Comparison of ENCODE assay signal across 8 cellular contexts in genomic region chr20:35954200-35954906, GRCh38. TPM values are rescaled to one million over a fixed set of nuclear protein-coding genes. Genes with fewer than 3 reads are reported as not detected.
DNase-seq lines count a peak whose midpoint lies in the region; ATAC-seq, FAIRE-seq and TF ChIP-seq lines count a peak whose summit lies in the region.

SCAND1 (minus strand) TSS chr20:35954502; CDS start chr20:35954284, 218 bp downstream.

- H3K4me2 ChIP-seq in smooth muscle cell, result peak within 1 kb of the TSS; percentile 88

- peak within 1 kb of the TSS; percentile 97 for H3K27ac ChIP-seq in smooth muscle cell (ENCODE audit: low read depth)

- H3K4me3 ChIP-seq in AG09309 (ENCODE audit: control insufficient read depth, low read depth, low read length), result peak within 1 kb of the TSS; percentile 91
- peak within 1 kb of the TSS; percentile 93 for H3K4me3 ChIP-seq in WI38 (ENCODE audit: low read depth, low read length)
- H3K4me3 ChIP-seq in bronchial epithelial cell (ENCODE audit: low read depth, low read length), result peak within 1 kb of the TSS; percentile 85
- H3K4me3 ChIP-seq in smooth muscle cell, result peak within 1 kb of the TSS; percentile 84

- peaks cover 17% of the 10 kb centered on the region for H3K4me1 ChIP-seq in smooth muscle cell (ENCODE audit: low read depth)

- peaks cover 21% of the 10 kb centered on the region for H3K79me2 ChIP-seq in smooth muscle cell (ENCODE audit: low read depth)

- peak within 1 kb of the TSS; percentile 98 for H3K9ac ChIP-seq in smooth muscle cell (ENCODE audit: low read depth)

- peak within 1 kb of the TSS; percentile 81 for H2AFZ ChIP-seq in smooth muscle cell (ENCODE audit: low read depth)

- H3K9me3 ChIP-seq in smooth muscle cell (replicated peaks; ENCODE audit: low read depth), result no peaks in the 10 kb centered on the region

- DNase-seq in AG09309 (ENCODE audit: low read depth) (peak; percentile 83), NCI-H2227 treated with DMSO at 0.1 percent for 48 hours (lab: John Stamatoyannopoulos, UW) (peak; percentile 93), bronchial epithelial cell (ENCODE audit: low read depth) (peak; percentile 95), iPS-NIHi11 (ENCODE audit: low spot score) (peak; percentile 99), smooth muscle cell (lab: John Stamatoyannopoulos, UW; ENCODE audit: unreplicated experiment) (peak; percentile 99)

- ATAC-seq in GM18909 (IDR thresholded peaks at IDR 0.05; ENCODE audit: poor library complexity, unreplicated experiment), result peak; percentile 90
- peak; percentile 87 for ATAC-seq in HG03175 (IDR thresholded peaks at IDR 0.05; ENCODE audit: unreplicated experiment)

- TF ChIP-seq CTCF in AG09309 (IDR thresholded peaks at IDR 0.05; ENCODE audit: control insufficient read depth, insufficient read depth, low read depth, low read length, missing control alignments) (peak; percentile 88), WI38 (IDR thresholded peaks at IDR 0.05; ENCODE audit: low read depth, low read length) (peak; percentile 90), bronchial epithelial cell (IDR thresholded peaks at IDR 0.05; ENCODE audit: insufficient read depth, low read length, severe bottlenecking) (peak; percentile 100), smooth muscle cell (IDR thresholded peaks at IDR 0.05; ENCODE audit: borderline replicate concordance, insufficient read depth, poor library complexity, severe bottlenecking) (peak; percentile 90)

- no peaks in the 10 kb centered on the region for H3K27me3 ChIP-seq in bronchial epithelial cell (ENCODE audit: control insufficient read depth, insufficient read depth, low read length)
- H3K27me3 ChIP-seq in smooth muscle cell (ENCODE audit: low read depth), result no peaks in the 10 kb centered on the region

- under 1% methylated on average over 75 of the region's 76 CpGs for WGBS in smooth muscle cell (ENCODE audit: low lambda C conversion rate)

- FAIRE-seq in bronchial epithelial cell (lab: Jason Lieb, UNC), result no peak

- H3F3A ChIP-seq in smooth muscle cell (ENCODE audit: low read depth), result peaks cover 13% of the 10 kb centered on the region

- H3K36me3 ChIP-seq in bronchial epithelial cell (ENCODE audit: control insufficient read depth, insufficient read depth, low read length), result no peaks in the 10 kb centered on the region
- H3K36me3 ChIP-seq in smooth muscle cell (ENCODE audit: low read depth), result no peaks in the 10 kb centered on the region

- peaks cover 16% of the 10 kb centered on the region for H4K20me1 ChIP-seq in smooth muscle cell (ENCODE audit: low read depth)

RNA-seq across cellular contexts. Expression of gene SCAND1, which starts in this region (rescaled TPM):
- total RNA-seq in bronchial epithelial cell (31.9 and 34.3 TPM in 2 replicates), smooth muscle cell (20.9 and 26.7 TPM in 2 replicates)
- polyA plus RNA-seq in smooth muscle cell, result 128 and 135 TPM in 2 replicates

Comparison
In these comparisons a context has a peak if more than half of its experiments do, and no peak if none do; other contexts are left out.
1. Peak in every context shown above with its lines: DNase-seq, ATAC-seq, H3K4me3 ChIP-seq and H3K27ac ChIP-seq.